ENCODE assay signal across 25 cellular contexts in the genomic region with DNA sequence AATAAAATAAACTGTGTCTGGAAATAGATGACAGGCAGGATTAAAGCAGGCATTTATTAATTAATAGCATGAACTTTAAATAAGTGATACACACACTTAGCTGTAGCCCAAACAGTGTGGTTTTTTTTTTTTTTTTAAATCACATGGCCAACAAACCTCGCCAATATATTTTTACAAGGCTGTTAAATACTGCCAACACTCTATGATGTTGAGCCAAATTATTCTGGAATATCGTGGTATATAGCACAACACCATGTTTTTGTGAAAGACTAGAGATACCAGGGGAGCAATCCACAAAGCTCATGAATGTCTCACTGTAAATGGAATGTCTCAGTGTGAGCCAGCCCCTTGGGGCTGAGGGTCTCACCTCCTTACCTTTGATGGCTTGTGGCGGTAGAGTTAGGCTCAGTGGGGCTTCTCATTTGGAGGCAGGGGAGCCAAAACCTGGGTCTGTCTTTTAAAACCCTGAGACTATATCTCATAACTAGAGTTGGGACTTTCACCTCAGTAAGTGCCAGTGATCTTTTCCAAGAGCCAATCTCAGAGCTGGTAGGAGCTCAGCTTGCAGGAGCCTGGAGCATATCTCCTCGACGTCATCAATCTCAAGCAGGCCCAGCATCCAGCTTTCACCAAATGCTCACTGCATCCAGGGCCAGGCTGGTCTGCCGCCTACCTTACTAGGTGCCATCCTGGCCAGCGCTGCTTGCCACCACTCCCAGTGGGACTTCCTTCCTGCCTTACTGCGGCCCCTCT.
"Had no signal": no experiment of that assay in that cellular context is flagged by ENCODE, and none has a peak within 500 bp of the region (broad histone marks: within the 10 kb centered on the region; RNA-seq: fewer than 3 reads in every experiment).

No MANE protein-coding gene starts in this region.

- H3K27ac Mint-ChIP-seq: activated CD8-positive, alpha-beta T cell treated with anti-CD3 and anti-CD28 coated beads for 36 hours; activated naive CD4-positive, alpha-beta T cell treated with anti-CD3 and anti-CD28 coated beads, Interleukin-2, amount 50 U/mL, for 24 hours; activated T-helper 1 cell treated with anti-CD3 and anti-CD28 coated beads, Interleukin-12 subunit alpha, Interleukin-12 subunit beta, Interleukin-2, Interleukin-4 antibody, amounts not matched to agents 30 ng/mL and 10 ng/mL and 1 ng/mL, durations not matched to agents 14 hours and 24 hours and 36 hours; dendritic cell treated with granulocyte-macrophage colony-stimulating factor and Interleukin-4, amounts not matched to agents 40 ng/mL and 50 ng/mL, for 4 days; immature natural killer cell; nephron progenitor cell; stimulated activated naive B cell treated with anti-CD40 and anti-IgM and Interleukin-4, amounts not matched to agents 10 μg/mL and 1 μg/mL and 100 μg/mL, for 72 hours; T-helper 1 cell treated with Interleukin-12 subunit alpha and Interleukin-12 subunit beta and Interleukin-4 antibody, amounts not matched to agents 30 μg/mL and 1 μg/mL, for 36 hours had no signal

- H3K79me2 ChIP-seq: hepatocyte had no signal

- H3K4me3 ChIP-seq: body of pancreas, cardiac muscle cell, hepatocyte, mucosa of descending colon, testis, vagina had no signal

- H3K4me1 ChIP-seq: body of pancreas, testis had no signal

- H2AFZ ChIP-seq: hepatocyte had no signal

- ATAC-seq: activated CD8-positive, alpha-beta T cell treated with anti-CD3 and anti-CD28 coated beads for 36 hours; body of pancreas; mucosa of descending colon; sciatic nerve; stimulated activated naive B cell treated with anti-CD40 and anti-IgM and Interleukin-4, amounts not matched to agents 10 μg/mL and 1 μg/mL and 100 μg/mL, for 72 hours had no signal

- H3K36me3 Mint-ChIP-seq: activated naive CD4-positive, alpha-beta T cell treated with anti-CD3 and anti-CD28 coated beads, Interleukin-2, amount 50 U/mL, for 24 hours; stimulated activated naive B cell treated with anti-CD40 and anti-IgM and Interleukin-4, amounts not matched to agents 10 μg/mL and 1 μg/mL and 100 μg/mL, for 72 hours had no signal

- H3K4me2 ChIP-seq: hepatocyte had no signal

- DNase-seq: activated CD4-positive, alpha-beta T cell treated with anti-CD3 and anti-CD28 coated beads for 48 hours; activated CD4-positive, CD25-positive, alpha-beta regulatory T cell; activated CD8-positive, alpha-beta T cell treated with anti-CD3 and anti-CD28 coated beads for 36 hours; activated gamma-delta T cell; anterior cingulate cortex; body of pancreas; effector CD8-positive, alpha-beta T cell; glutamatergic neuron; immature natural killer cell; mucosa of descending colon; nephron progenitor cell; stimulated activated CD4-positive, alpha-beta T cell treated with anti-CD3 and anti-CD28 coated beads, Interleukin-2, amount 100 ng/mL, for 48 hours; stimulated activated CD8-positive, alpha-beta memory T cell treated with anti-CD3 and anti-CD28 coated beads, Interleukin-4, amount 100 ng/mL, for 48 hours; stimulated activated naive B cell treated with anti-CD40 and anti-IgM and Interleukin-4, amounts not matched to agents 10 μg/mL and 1 μg/mL and 100 μg/mL, for 72 hours; T1000; testis; trophoblast cell had no signal

- H3K4me3 Mint-ChIP-seq: activated CD8-positive, alpha-beta T cell treated with anti-CD3 and anti-CD28 coated beads for 36 hours; activated naive CD4-positive, alpha-beta T cell treated with anti-CD3 and anti-CD28 coated beads, Interleukin-2, amount 50 U/mL, for 24 hours; activated T-helper 1 cell treated with anti-CD3 and anti-CD28 coated beads, Interleukin-12 subunit alpha, Interleukin-12 subunit beta, Interleukin-2, Interleukin-4 antibody, amounts not matched to agents 30 ng/mL and 10 ng/mL and 1 ng/mL, durations not matched to agents 14 hours and 24 hours and 36 hours; dendritic cell treated with granulocyte-macrophage colony-stimulating factor and Interleukin-4, amounts not matched to agents 40 ng/mL and 50 ng/mL, for 4 days; immature natural killer cell; nephron progenitor cell; stimulated activated naive B cell treated with anti-CD40 and anti-IgM and Interleukin-4, amounts not matched to agents 10 μg/mL and 1 μg/mL and 100 μg/mL, for 72 hours; T-helper 1 cell treated with Interleukin-12 subunit alpha and Interleukin-12 subunit beta and Interleukin-4 antibody, amounts not matched to agents 30 μg/mL and 1 μg/mL, for 36 hours had no signal

- H3K4me1 Mint-ChIP-seq: activated naive CD4-positive, alpha-beta T cell treated with anti-CD3 and anti-CD28 coated beads, Interleukin-2, amount 50 U/mL, for 24 hours; nephron progenitor cell; stimulated activated naive B cell treated with anti-CD40 and anti-IgM and Interleukin-4, amounts not matched to agents 10 μg/mL and 1 μg/mL and 100 μg/mL, for 72 hours had no signal

- H3K9me3 ChIP-seq: body of pancreas, mucosa of descending colon, testis, vagina had no signal

- H3K27me3 ChIP-seq: body of pancreas, cardiac muscle cell, hepatocyte, testis, vagina had no signal

- H3K36me3 ChIP-seq: cardiac muscle cell, vagina had no signal

- H3K9me3 Mint-ChIP-seq: activated CD8-positive, alpha-beta T cell treated with anti-CD3 and anti-CD28 coated beads for 36 hours; activated naive CD4-positive, alpha-beta T cell treated with anti-CD3 and anti-CD28 coated beads, Interleukin-2, amount 50 U/mL, for 24 hours; activated T-helper 1 cell treated with anti-CD3 and anti-CD28 coated beads, Interleukin-12 subunit alpha, Interleukin-12 subunit beta, Interleukin-2, Interleukin-4 antibody, amounts not matched to agents 30 ng/mL and 10 ng/mL and 1 ng/mL, durations not matched to agents 14 hours and 24 hours and 36 hours; dendritic cell treated with granulocyte-macrophage colony-stimulating factor and Interleukin-4, amounts not matched to agents 40 ng/mL and 50 ng/mL, for 4 days; immature natural killer cell; nephron progenitor cell; stimulated activated naive B cell treated with anti-CD40 and anti-IgM and Interleukin-4, amounts not matched to agents 10 μg/mL and 1 μg/mL and 100 μg/mL, for 72 hours; T-helper 1 cell treated with Interleukin-12 subunit alpha and Interleukin-12 subunit beta and Interleukin-4 antibody, amounts not matched to agents 30 μg/mL and 1 μg/mL, for 36 hours had no signal

- H3K27ac ChIP-seq: body of pancreas, cardiac muscle cell, hepatocyte, testis, vagina had no signal
